In genomic region chr6:30515967-30516753, GRCh38 we compare ENCODE assay signal across 8 cellular contexts. TPM values are rescaled to one million over a fixed set of nuclear protein-coding genes. Genes with fewer than 3 reads are reported as not detected.
DNase-seq lines count a peak whose midpoint lies in the region; ATAC-seq and TF ChIP-seq lines count a peak whose summit lies in the region.

No MANE protein-coding gene starts in this region.

- TF ChIP-seq CTCF in GM12875 (IDR thresholded peaks at IDR 0.05; ENCODE audit: borderline replicate concordance, insufficient read depth, low read depth, low read length) (no peak), cardiac fibroblast (IDR thresholded peaks at IDR 0.05; ENCODE audit: low read depth, low read length) (no peak)

- H3K27me3 ChIP-seq in skeletal muscle tissue (ENCODE audit: control insufficient read depth in 3 of 3, insufficient read depth in 3 of 3, low read length in 3 of 3) = peaks cover 0 to 3% (median 0%) of the 10 kb centered on the region in 3 donors

- H3K27ac ChIP-seq in skeletal muscle tissue (ENCODE audit: low read depth, low read length) = peak overlapping the region; percentile 76

- peaks cover 2 to 6% (median 4%) of the 10 kb centered on the region in 3 donors for H3K4me1 ChIP-seq in skeletal muscle tissue (ENCODE audit: control insufficient read depth in 3 of 3, insufficient read depth in 3 of 3, low read length in 3 of 3)

- H3K36me3 ChIP-seq in skeletal muscle tissue (ENCODE audit: control insufficient read depth in 3 of 3, insufficient read depth in 3 of 3, low read length in 3 of 3) = no peaks in the 10 kb centered on the region

- peaks cover 0 to 3% (median 0%) of the 10 kb centered on the region in 3 donors for H3K9me3 ChIP-seq in skeletal muscle tissue (ENCODE audit: control insufficient read depth in 3 of 3, low read length in 3 of 3)

- ATAC-seq in HG02610 (IDR thresholded peaks at IDR 0.05; ENCODE audit: unreplicated experiment) = peak; percentile 77

- H3K9ac ChIP-seq in skeletal muscle tissue (ENCODE audit: low read depth in 1 of 3, low read length in 3 of 3) = peak overlapping the region; percentile 44 to 63 (median 50)

- H3K4me3 ChIP-seq in GM12875 (ENCODE audit: low read depth, low read length) (peak overlapping the region; percentile 46), cardiac fibroblast (replicated peaks in 1 of 2; ENCODE audit: low read depth in 2 of 2, low read length in 2 of 2) (peak overlapping the region; percentile 36 to 48), skeletal muscle tissue (ENCODE audit: low read length in 3 of 3) (peak overlapping the region; percentile 62 to 76 (median 69))

- DNase-seq in NCI-H1930 (lab: John Stamatoyannopoulos, UW) (peak; percentile 28 to 41), cardiac fibroblast (ENCODE audit: low read depth in 2 of 2) (peak; percentile 99), iPS-NIHi11 (ENCODE audit: low spot score) (peak; percentile 89), NCI-H1105 (lab: John Stamatoyannopoulos, UW) (no peak)
- DNase-seq in activated CD4-positive, CD25-positive, alpha-beta regulatory T cell (lab: John Stamatoyannopoulos, UW) = peak; percentile 51 to 73 (median 68)

RNA-seq across cellular contexts. Expression of gene HLA-E, which starts 26.9 kb away (rescaled TPM):
- total RNA-seq in skeletal muscle tissue = 98.6 TPM

RNA-seq across cellular contexts. Expression of gene GNL1, which starts 40.1 kb away (rescaled TPM):
- total RNA-seq in skeletal muscle tissue = 22.4 TPM

RNA-seq across cellular contexts. Expression of gene PRR3, which starts 40.9 kb away (rescaled TPM):
- 3.7 TPM for total RNA-seq in skeletal muscle tissue

RNA-seq across cellular contexts. Expression of gene ABCF1, which starts 55.1 kb away (rescaled TPM):
- total RNA-seq in skeletal muscle tissue = 21.9 TPM
